Comparison of ENCODE assay signal across 2 cellular contexts in genomic region chr20:47393796-47394514, GRCh38.
A peak's percentile ranks its signal among the peaks of the same experiment; 100 is the strongest.
TF ChIP-seq lines count a peak whose summit lies in the region.

No MANE protein-coding gene starts in this region.

TF ChIP-seq in K562, 482 proteins besides CTCF, POLR2A, EP300 and RAD21:
- TF ChIP-seq TAL1 (IDR thresholded peaks at IDR 0.05) (peak; percentile 46; the same call in 1 of the 2 replicates), BACH1 (tag; IDR thresholded peaks at IDR 0.05) (0 out of 2 replicates have a peak, but pooled peaks have one; percentile 22), TRIM24 (IDR thresholded peaks at IDR 0.05) (peak; percentile 58 to 76; a peak in 3 of 4 replicates), CBFA2T2 (conservative IDR thresholded peaks at IDR 0.05) (peak; percentile 53), TCF3 (CRISPR knock-in tag; IDR thresholded peaks at IDR 0.05) (peak; percentile 12; the same call in 1 of the 2 replicates), CBFA2T3 (IDR thresholded peaks at IDR 0.05) (peak; percentile 72), ARID1B (IDR thresholded peaks at IDR 0.05) (0 out of 2 replicates have a peak, but pooled peaks have one; percentile 17)
- TF ChIP-seq, protein P1, sequence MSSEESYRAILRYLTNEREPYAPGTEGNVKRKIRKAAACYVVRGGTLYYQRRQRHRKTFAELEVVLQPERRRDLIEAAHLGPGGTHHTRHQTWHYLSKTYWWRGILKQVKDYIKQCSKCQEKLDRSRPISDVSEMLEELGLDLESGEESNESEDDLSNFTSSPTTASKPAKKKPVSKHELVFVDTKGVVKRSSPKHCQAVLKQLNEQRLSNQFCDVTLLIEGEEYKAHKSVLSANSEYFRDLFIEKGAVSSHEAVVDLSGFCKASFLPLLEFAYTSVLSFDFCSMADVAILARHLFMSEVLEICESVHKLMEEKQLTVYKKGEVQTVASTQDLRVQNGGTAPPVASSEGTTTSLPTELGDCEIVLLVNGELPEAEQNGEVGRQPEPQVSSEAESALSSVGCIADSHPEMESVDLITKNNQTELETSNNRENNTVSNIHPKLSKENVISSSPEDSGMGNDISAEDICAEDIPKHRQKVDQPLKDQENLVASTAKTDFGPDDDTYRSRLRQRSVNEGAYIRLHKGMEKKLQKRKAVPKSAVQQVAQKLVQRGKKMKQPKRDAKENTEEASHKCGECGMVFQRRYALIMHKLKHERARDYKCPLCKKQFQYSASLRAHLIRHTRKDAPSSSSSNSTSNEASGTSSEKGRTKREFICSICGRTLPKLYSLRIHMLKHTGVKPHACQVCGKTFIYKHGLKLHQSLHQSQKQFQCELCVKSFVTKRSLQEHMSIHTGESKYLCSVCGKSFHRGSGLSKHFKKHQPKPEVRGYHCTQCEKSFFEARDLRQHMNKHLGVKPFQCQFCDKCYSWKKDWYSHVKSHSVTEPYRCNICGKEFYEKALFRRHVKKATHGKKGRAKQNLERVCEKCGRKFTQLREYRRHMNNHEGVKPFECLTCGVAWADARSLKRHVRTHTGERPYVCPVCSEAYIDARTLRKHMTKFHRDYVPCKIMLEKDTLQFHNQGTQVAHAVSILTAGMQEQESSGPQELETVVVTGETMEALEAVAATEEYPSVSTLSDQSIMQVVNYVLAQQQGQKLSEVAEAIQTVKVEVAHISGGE (CRISPR knock-in tag; IDR thresholded peaks at IDR 0.05): peak in 1 of 3 experiments; percentile 91; a peak in 2 of 6 replicates

TF ChIP-seq in HepG2, 621 proteins besides CTCF, POLR2A, EP300 and RAD21:
- 0 out of 2 replicates have a peak, but pooled peaks have one; percentile 4 for TF ChIP-seq ZNF3 (CRISPR knock-in tag; IDR thresholded peaks at IDR 0.05)
- TF ChIP-seq ZNF430 (CRISPR knock-in tag; IDR thresholded peaks at IDR 0.05): peak; percentile 37; the same call in 1 of the 2 replicates
- TF ChIP-seq ZNF333 (CRISPR knock-in tag; IDR thresholded peaks at IDR 0.05; ENCODE audit: borderline replicate concordance): 0 out of 2 replicates have a peak, but pooled peaks have one; percentile 19
- TF ChIP-seq KMT2B (CRISPR knock-in tag; IDR thresholded peaks at IDR 0.05): 0 out of 2 replicates have a peak, but pooled peaks have one; percentile 32
- 0 out of 2 replicates have a peak, but pooled peaks have one; percentile 7 for TF ChIP-seq HDAC2 (CRISPR knock-in tag; IDR thresholded peaks at IDR 0.05)
